In the genomic region with DNA sequence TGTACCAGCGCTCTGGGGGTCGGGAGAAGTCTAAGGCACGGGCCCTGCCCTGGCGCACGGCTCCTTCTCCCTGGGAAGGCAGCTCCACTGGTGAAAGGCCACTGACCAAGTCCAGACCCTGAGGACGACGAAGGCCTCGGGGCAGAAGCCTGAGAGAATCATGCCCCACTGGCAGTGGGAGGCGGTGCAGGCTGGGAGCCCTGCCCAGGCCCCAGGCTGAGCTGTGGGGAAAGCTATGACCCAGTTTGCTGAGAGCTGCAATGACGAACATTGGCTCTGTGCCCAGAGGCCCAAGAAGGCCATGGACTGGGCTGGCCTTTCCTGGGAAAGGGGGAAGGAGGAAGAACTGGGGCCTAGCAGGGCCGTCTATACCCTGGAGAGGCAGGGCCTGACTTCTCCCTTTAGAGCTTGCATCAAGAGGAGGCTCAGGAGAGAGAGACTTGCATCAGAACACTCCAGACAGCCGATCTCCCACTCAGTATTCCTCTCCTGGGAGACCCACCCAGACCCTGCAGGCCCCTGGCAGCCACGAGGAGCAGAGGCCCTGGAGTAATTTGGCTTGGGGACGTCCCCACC, we compare ENCODE assay signal across 8 cellular contexts. TPM values are rescaled to one million over a fixed set of nuclear protein-coding genes. Genes with fewer than 3 reads are reported as not detected.
DNase-seq lines count a peak whose midpoint lies in the region; ATAC-seq, FAIRE-seq and TF ChIP-seq lines count a peak whose summit lies in the region.

No MANE protein-coding gene starts in this region.

- peaks cover 60 to 65% of the 10 kb centered on the region in 2 donors for H3K4me1 ChIP-seq in kidney (ENCODE audit: control insufficient read depth in 1 of 2, insufficient read depth in 1 of 2, low read depth in 1 of 2, low read length in 2 of 2)
- peaks cover 30% of the 10 kb centered on the region for H3K4me1 ChIP-seq in smooth muscle cell (ENCODE audit: low read depth)

- H3K4me3 ChIP-seq in bronchial epithelial cell (ENCODE audit: low read depth, low read length), result no peak overlapping the region
- no peak overlapping the region for H3K4me3 ChIP-seq in kidney (ENCODE audit: low read length in 2 of 2)
- no peak overlapping the region for H3K4me3 ChIP-seq in smooth muscle cell

- H3K79me2 ChIP-seq in smooth muscle cell (ENCODE audit: low read depth), result no peaks in the 10 kb centered on the region

- H3K27me3 ChIP-seq in bronchial epithelial cell (ENCODE audit: control insufficient read depth, insufficient read depth, low read length) (no peaks in the 10 kb centered on the region), smooth muscle cell (ENCODE audit: low read depth) (no peaks in the 10 kb centered on the region)

- H3K27ac ChIP-seq in kidney (ENCODE audit: low read depth in 2 of 2, low read length in 2 of 2), result peak overlapping the region; percentile 94 to 97
- peak overlapping the region; percentile 94 for H3K27ac ChIP-seq in smooth muscle cell (ENCODE audit: low read depth)

- H4K20me1 ChIP-seq in smooth muscle cell (ENCODE audit: low read depth), result no peaks in the 10 kb centered on the region

- WGBS in smooth muscle cell (ENCODE audit: low lambda C conversion rate), result 41% methylated on average over 14 of the region's 14 CpGs

- FAIRE-seq in bronchial epithelial cell (lab: Jason Lieb, UNC) (no peak), kidney (lab: Jason Lieb, UNC) (no peak)

- DNase-seq in EH (ENCODE audit: low read depth) (peak; percentile 100), NCI-H1092 (lab: John Stamatoyannopoulos, UW) (peak; percentile 11), bronchial epithelial cell (ENCODE audit: low read depth) (peak; percentile 82), kidney (peak; percentile 99), smooth muscle cell (lab: John Stamatoyannopoulos, UW; ENCODE audit: unreplicated experiment) (peak; percentile 84)

- peak overlapping the region in 1 of 2 donors; percentile 90 for H3K9ac ChIP-seq in kidney (ENCODE audit: low read length in 2 of 2)
- H3K9ac ChIP-seq in smooth muscle cell (ENCODE audit: low read depth), result peak overlapping the region; percentile 75

- intact Hi-C loops in kidney (cut with DNase I), result no loop called here

- ATAC-seq in HG03045 (IDR thresholded peaks at IDR 0.05; ENCODE audit: unreplicated experiment), result no peak
- ATAC-seq in HG02973 (IDR thresholded peaks at IDR 0.05; ENCODE audit: unreplicated experiment), result no peak
- ATAC-seq in GM18505 (IDR thresholded peaks at IDR 0.05; ENCODE audit: unreplicated experiment), result no peak

- H3F3A ChIP-seq in smooth muscle cell (ENCODE audit: low read depth), result peaks cover 21% of the 10 kb centered on the region

- H3K4me2 ChIP-seq in smooth muscle cell, result peak overlapping the region; percentile 68

- H3K36me3 ChIP-seq in bronchial epithelial cell (ENCODE audit: control insufficient read depth, insufficient read depth, low read length) (peaks cover 1% of the 10 kb centered on the region), kidney (ENCODE audit: control insufficient read depth in 1 of 2, insufficient read depth in 2 of 2, low read length in 2 of 2) (peaks cover 13 to 28% of the 10 kb centered on the region in 2 donors), smooth muscle cell (ENCODE audit: low read depth) (no peaks in the 10 kb centered on the region)

- H2AFZ ChIP-seq in smooth muscle cell (ENCODE audit: low read depth), result peak overlapping the region; percentile 19

- peak; percentile 49 for TF ChIP-seq CTCF in bronchial epithelial cell (IDR thresholded peaks at IDR 0.05; ENCODE audit: insufficient read depth, low read length, severe bottlenecking)
- TF ChIP-seq CTCF in kidney (IDR thresholded peaks at IDR 0.05; ENCODE audit: borderline replicate concordance, extremely low read depth, insufficient read depth), result peak; percentile 38
- TF ChIP-seq CTCF in smooth muscle cell (IDR thresholded peaks at IDR 0.05; ENCODE audit: borderline replicate concordance, insufficient read depth, poor library complexity, severe bottlenecking), result peak; percentile 20

- no peak for TF ChIP-seq POLR2A in GM18505 (IDR thresholded peaks at IDR 0.05; ENCODE audit: borderline replicate concordance, extremely low read depth, insufficient read depth, insufficient read length)

- H3K9me3 ChIP-seq in kidney (ENCODE audit: control insufficient read depth in 1 of 2, low read length in 2 of 2) (no peaks in the 10 kb centered on the region), smooth muscle cell (replicated peaks; ENCODE audit: low read depth) (no peaks in the 10 kb centered on the region)

RNA-seq across cellular contexts. Expression of gene HS1BP3, which starts 32.9 kb away (rescaled TPM):
- total RNA-seq in bronchial epithelial cell (27.6 and 37.8 TPM in 2 replicates), kidney (35.5 TPM), smooth muscle cell (9.3 and 12.7 TPM in 2 replicates)
- polyA plus RNA-seq in kidney (ENCODE audit: insufficient read depth, low read depth, low replicate concordance) (37.5 TPM), smooth muscle cell (20.1 and 20.4 TPM in 2 replicates)

RNA-seq across cellular contexts. Expression of gene GDF7, which starts 49.0 kb away (rescaled TPM):
- total RNA-seq in bronchial epithelial cell, result under 0.01 and 0.13 TPM in 2 replicates
- total RNA-seq in kidney, result 12.5 TPM
- 1.8 TPM for polyA plus RNA-seq in kidney (ENCODE audit: insufficient read depth, low read depth, low replicate concordance)
- total RNA-seq in smooth muscle cell, result under 0.01 and 0.27 TPM in 2 replicates
- not detected in 2 replicates for polyA plus RNA-seq in smooth muscle cell

Comparison
In these comparisons a context has a peak if more than half of its experiments do, and no peak if none do; other contexts are left out.
1. DNase-seq: peak in every context shown above with its lines; median percentile 100 in EH; 99 in kidney; 84 in smooth muscle cell; 82 in bronchial epithelial cell; 11 in NCI-H1092.
2. RNA of gene GDF7, which starts 49.0 kb away (total RNA-seq): 12.5 TPM in kidney (single experiment); under 0.01 to 0.13 TPM in bronchial epithelial cell and under 0.01 to 0.27 TPM in smooth muscle cell; every median in the first group is over 10 times any median in the second.
3. Peak in every context shown above with its lines, with median percentiles within 50 percentile points of each other: CTCF ChIP-seq.